In genomic region chr12:113138826-113139225, GRCh38 we compare ENCODE assay signal across 20 cellular contexts. TPM values are rescaled to one million over a fixed set of nuclear protein-coding genes. Genes with fewer than 3 reads are reported as not detected.
DNase-seq lines count a peak whose midpoint lies in the region; ATAC-seq and TF ChIP-seq lines count a peak whose summit lies in the region.
"Had no signal": no experiment of that assay in that cellular context is flagged by ENCODE, and none has a peak within 500 bp of the region (broad histone marks: within the 10 kb centered on the region; RNA-seq: fewer than 3 reads in every experiment).

No MANE protein-coding gene starts in this region.

- H3K27me3 ChIP-seq in H7 (ENCODE audit: control insufficient read depth, insufficient read depth, low read length) (peaks cover 10% of the 10 kb centered on the region), hepatocyte (peaks cover 25% of the 10 kb centered on the region), WERI-Rb-1 (ENCODE audit: insufficient read depth, low read depth, severe bottlenecking) (no peaks in the 10 kb centered on the region)

- no peaks in the 10 kb centered on the region for H4K20me1 ChIP-seq in hepatocyte (ENCODE audit: insufficient read depth, poor library complexity, severe bottlenecking)

- no peak for ATAC-seq in HG03460 (IDR thresholded peaks at IDR 0.05; ENCODE audit: unreplicated experiment)

- H2AFZ ChIP-seq in hepatocyte: no peak overlapping the region
- H2AFZ ChIP-seq: PC-9 had no signal

- no peak overlapping the region for H3K4me2 ChIP-seq in hepatocyte
- H3K4me2 ChIP-seq: PC-9 had no signal

- H3K4me3 ChIP-seq in H7 (ENCODE audit: insufficient read depth, low read depth, low read length) (no peak overlapping the region), hepatocyte (no peak overlapping the region), WERI-Rb-1 (ENCODE audit: low read depth, low read length) (no peak overlapping the region)
- H3K4me3 ChIP-seq: PC-9, SK-N-MC had no signal

- no peaks in the 10 kb centered on the region for H3K79me2 ChIP-seq in hepatocyte

- TF ChIP-seq CTCF in hepatocyte (IDR thresholded peaks at IDR 0.05; ENCODE audit: poor library complexity) (no peak), WERI-Rb-1 (IDR thresholded peaks at IDR 0.05; ENCODE audit: low read depth, low read length) (no peak)

- DNase-seq in H7 (peak; percentile 24), kidney glomerular epithelial cell (lab: John Stamatoyannopoulos, UW) (peak; percentile 72), renal cortical epithelial cell (ENCODE audit: low read depth) (peak; percentile 81), H4 (ENCODE audit: low spot score) (no peak), hepatocyte (ENCODE audit: low spot score) (no peak), WERI-Rb-1 (no peak)
- DNase-seq: DMS153, H9, NCI-H1417, NCI-H1930, NCI-H2171, NCI-H446, PC-9 had no signal

- H3K36me3 ChIP-seq in H7 (replicated peaks; ENCODE audit: control insufficient read depth, insufficient read depth, low read length) (no peaks in the 10 kb centered on the region), hepatocyte (replicated peaks; ENCODE audit: insufficient read depth, low read depth) (no peaks in the 10 kb centered on the region), WERI-Rb-1 (no peaks in the 10 kb centered on the region)

- H3K4me1 ChIP-seq in hepatocyte (ENCODE audit: insufficient read depth): no peaks in the 10 kb centered on the region

- H3K27ac ChIP-seq in angular gyrus (ENCODE audit: low read depth, low read length): peak overlapping the region; percentile 38
- H3K27ac ChIP-seq in hepatocyte: no peak overlapping the region
- no peak overlapping the region for H3K27ac ChIP-seq in WERI-Rb-1
- H3K27ac ChIP-seq: PC-9, SK-N-MC had no signal

- H3K9me2 ChIP-seq in hepatocyte (replicated peaks; ENCODE audit: insufficient read depth): no peaks in the 10 kb centered on the region

- H3K9me3 ChIP-seq in hepatocyte (ENCODE audit: low read depth) (no peaks in the 10 kb centered on the region), WERI-Rb-1 (ENCODE audit: severe bottlenecking) (no peaks in the 10 kb centered on the region)

- WGBS in hepatocyte (ENCODE audit: low lambda C conversion rate, missing lambda C conversion rate): 68% methylated on average over 3 of the region's 3 CpGs

RNA-seq across cellular contexts. Expression of gene RASAL1, which starts 3.3 kb away (rescaled TPM):
- total RNA-seq in H7 (2014; rRNA removed; shearing (Covaris generic)): 4.4 and 4.5 TPM in 2 replicates
- total RNA-seq in renal cortical epithelial cell: 16.3 and 36.5 TPM in 2 replicates
- 0.08 TPM in 1 of 2 replicates, not detected in the other for total RNA-seq in H4 (2014; rRNA removed; shearing (Covaris generic))
- not detected in 2 replicates for total RNA-seq in hepatocyte
- 0.22 and 0.74 TPM in 2 replicates for polyA plus RNA-seq in hepatocyte
- total RNA-seq: HT1080 had no signal
- polyA plus RNA-seq: CD14-positive monocyte, IgD-negative memory B cell had no signal

RNA-seq across cellular contexts. Expression of gene CFAP73, which starts 10.7 kb away (rescaled TPM):
- total RNA-seq in H7 (2014; rRNA removed; shearing (Covaris generic)): 0.33 TPM in 1 of 2 replicates, not detected in the other
- 0.25 TPM in 1 of 2 replicates, not detected in the other for total RNA-seq in renal cortical epithelial cell
- total RNA-seq in H4 (2014; rRNA removed; shearing (Covaris generic)): not detected in 2 replicates
- total RNA-seq in hepatocyte: not detected in 2 replicates
- not detected in 2 replicates for polyA plus RNA-seq in hepatocyte
- total RNA-seq: A673, H9, HT1080 had no signal
- polyA plus RNA-seq: IgD-negative memory B cell had no signal

RNA-seq across cellular contexts. Expression of gene DDX54, which starts 46.5 kb away (rescaled TPM):
- 93.9 and 101 TPM in 2 replicates for total RNA-seq in H7 (2014; rRNA removed; shearing (Covaris generic))
- total RNA-seq in renal cortical epithelial cell: 30.9 and 32.2 TPM in 2 replicates
- total RNA-seq in H4 (2014; rRNA removed; shearing (Covaris generic)): 24.4 and 45.0 TPM in 2 replicates
- total RNA-seq in hepatocyte: 32.3 and 52.6 TPM in 2 replicates
- polyA plus RNA-seq in hepatocyte: 36.0 and 37.8 TPM in 2 replicates

RNA-seq across cellular contexts. Expression of gene RITA1, which starts 46.7 kb away (rescaled TPM):
- 42.3 and 45.9 TPM in 2 replicates for total RNA-seq in H7 (2014; rRNA removed; shearing (Covaris generic))
- total RNA-seq in renal cortical epithelial cell (27.1 and 31.1 TPM in 2 replicates), hepatocyte (16.1 and 19.1 TPM in 2 replicates)
- 17.9 and 20.8 TPM in 2 replicates for total RNA-seq in H4 (2014; rRNA removed; shearing (Covaris generic))
- polyA plus RNA-seq in hepatocyte: 15.7 and 26.9 TPM in 2 replicates

Comparison
In these comparisons a context has a peak if more than half of its experiments do, and no peak if none do; other contexts are left out.
1. DNase-seq: peak in H7 (single experiment), kidney glomerular epithelial cell (single experiment) and renal cortical epithelial cell (single experiment); none in H4 (single experiment), hepatocyte (single experiment) and WERI-Rb-1 (single experiment).